ENCODE assay signal across 8 cellular contexts in genomic region chr13:97435297-97435682, GRCh38. TPM values are rescaled to one million over a fixed set of nuclear protein-coding genes. Genes with fewer than 3 reads are reported as not detected.
A peak's percentile ranks its signal among the peaks of the same experiment; 100 is the strongest.
DNase-seq lines count a peak whose midpoint lies in the region; ATAC-seq and TF ChIP-seq lines count a peak whose summit lies in the region.

No MANE protein-coding gene starts in this region.

- POLR2A ChIA-PET in CD8-positive, alpha-beta memory T cell (lab: Charles Lee): interaction anchor here (0.6 kb wide), 2 partner anchors 52 to 214 kb away, joined by 3 to 5 read pairs; partner anchors contain the start of gene MBNL2

- H3K4me3 Mint-ChIP-seq in CD8-positive, alpha-beta memory T cell: peak overlapping the region; percentile 88 to 96 (median 91)
- H3K4me3 Mint-ChIP-seq in osteocyte (ENCODE audit: unreplicated experiment): peak overlapping the region; percentile 95

- H3K27me3 ChIP-seq in CD8-positive, alpha-beta memory T cell (ENCODE audit: insufficient read depth, low read length, poor library complexity, severe bottlenecking): no peaks in the 10 kb centered on the region
- no peaks in the 10 kb centered on the region for H3K27me3 ChIP-seq in endocrine pancreas (ENCODE audit: control insufficient read depth, insufficient read depth, low read length)
- no peaks in the 10 kb centered on the region for H3K27me3 ChIP-seq in body of pancreas

- intact Hi-C loops in body of pancreas (cut with DNase I): no loop called here

- no peak for ATAC-seq in HG03378 (IDR thresholded peaks at IDR 0.05; ENCODE audit: unreplicated experiment)
- no peak for ATAC-seq in body of pancreas

- H3K36me3 ChIP-seq in CD8-positive, alpha-beta memory T cell (ENCODE audit: insufficient read depth, low read length): no peaks in the 10 kb centered on the region
- H3K36me3 ChIP-seq in endocrine pancreas (ENCODE audit: control insufficient read depth, insufficient read depth, low read length): no peaks in the 10 kb centered on the region
- H3K36me3 ChIP-seq in body of pancreas (replicated peaks in 1 of 2; ENCODE audit: insufficient read depth in 1 of 2, low read depth in 2 of 2): no peaks in the 10 kb centered on the region

- WGBS in body of pancreas, 2 donors: 16% methylated on average over 2 of the region's 2 CpGs

- H3K9me3 ChIP-seq in CD8-positive, alpha-beta memory T cell (ENCODE audit: low read length): no peaks in the 10 kb centered on the region
- H3K9me3 ChIP-seq in endocrine pancreas (ENCODE audit: control insufficient read depth, low read length) (no peaks in the 10 kb centered on the region), body of pancreas (no peaks in the 10 kb centered on the region)

- peaks cover 29 to 37% (median 36%) of the 10 kb centered on the region in 3 donors for H3K4me1 Mint-ChIP-seq in CD8-positive, alpha-beta memory T cell
- H3K4me1 Mint-ChIP-seq in osteocyte (ENCODE audit: unreplicated experiment): peaks cover 28% of the 10 kb centered on the region

- H3K4me1 ChIP-seq in CD8-positive, alpha-beta memory T cell (ENCODE audit: insufficient read depth, low read length): peaks cover 21% of the 10 kb centered on the region
- peaks cover 3% of the 10 kb centered on the region for H3K4me1 ChIP-seq in endocrine pancreas (ENCODE audit: control insufficient read depth, insufficient read depth, low read length)
- no peaks in the 10 kb centered on the region for H3K4me1 ChIP-seq in body of pancreas

- H3K9me3 Mint-ChIP-seq in CD8-positive, alpha-beta memory T cell: peaks cover 0 to 1% (median 0%) of the 10 kb centered on the region in 5 donors
- no peaks in the 10 kb centered on the region for H3K9me3 Mint-ChIP-seq in osteocyte (ENCODE audit: unreplicated experiment)

- peak overlapping the region in 7 of 8 donors; percentile 79 to 95 (median 91) for H3K27ac Mint-ChIP-seq in CD8-positive, alpha-beta memory T cell
- peak overlapping the region; percentile 83 for H3K27ac Mint-ChIP-seq in osteocyte (ENCODE audit: unreplicated experiment)

- peak overlapping the region; percentile 9 for H3K27ac ChIP-seq in CD8-positive, alpha-beta memory T cell (ENCODE audit: low read depth, low read length)
- H3K27ac ChIP-seq in body of pancreas: no peak overlapping the region

- H3K4me3 ChIP-seq in CD8-positive, alpha-beta memory T cell (ENCODE audit: low read length): peak overlapping the region; percentile 45
- H3K4me3 ChIP-seq in endocrine pancreas (ENCODE audit: control insufficient read depth, insufficient read depth, low read length) (peak overlapping the region; percentile 92), body of pancreas (peak overlapping the region in 1 of 2 donors; percentile 69)

- CTCF ChIA-PET in CD8-positive, alpha-beta memory T cell (lab: Charles Lee): no interaction called here

- peaks cover 0 to 4% of the 10 kb centered on the region in 2 donors for H3K27me3 Mint-ChIP-seq in CD8-positive, alpha-beta memory T cell
- H3K27me3 Mint-ChIP-seq in osteocyte (ENCODE audit: unreplicated experiment): no peaks in the 10 kb centered on the region

- DNase-seq in CD8-positive, alpha-beta memory T cell: no peak
- DNase-seq in OCI-M1 (lab: John Stamatoyannopoulos, UW): peak; percentile 32
- DNase-seq in osteocyte (ENCODE audit: extremely low spot score, unreplicated experiment): no peak
- no peak for DNase-seq in AG20443 (ENCODE audit: low spot score)
- no peak for DNase-seq in body of pancreas
- DNase-seq in kidney glomerular epithelial cell (lab: John Stamatoyannopoulos, UW): no peak

- TF ChIP-seq CTCF in osteocyte (IDR thresholded peaks at IDR 0.05): no peak
- TF ChIP-seq CTCF in body of pancreas (IDR thresholded peaks at IDR 0.05): no peak

- no peak for TF ChIP-seq POLR2A in body of pancreas (IDR thresholded peaks at IDR 0.05)

- H3K36me3 Mint-ChIP-seq in CD8-positive, alpha-beta memory T cell: peaks cover 0 to 18% (median 0%) of the 10 kb centered on the region in 3 donors
- H3K36me3 Mint-ChIP-seq in osteocyte (ENCODE audit: unreplicated experiment): no peaks in the 10 kb centered on the region

- H3K9ac ChIP-seq in endocrine pancreas (ENCODE audit: control insufficient read depth, insufficient read depth, low read length): no peak overlapping the region

RNA-seq across cellular contexts. Expression of gene RAP2A, which starts 1.3 kb away (rescaled TPM):
- 10 to 100 TPM; 18.3 to 19.8 TPM for total RNA-seq in CD8-positive, alpha-beta memory T cell
- 3.6 TPM for polyA plus RNA-seq in CD8-positive, alpha-beta memory T cell
- total RNA-seq in osteocyte (26.3 and 27.9 TPM in 2 replicates), body of pancreas (1 to 10 TPM; 4.3 to 7.3 TPM)
